In genomic region chr11:70415176-70415575, GRCh38 we compare ENCODE assay signal across 12 cellular contexts. TPM values are rescaled to one million over a fixed set of nuclear protein-coding genes. Genes with fewer than 3 reads are reported as not detected.
DNase-seq lines count a peak whose midpoint lies in the region; ATAC-seq and TF ChIP-seq lines count a peak whose summit lies in the region.
"Had no signal": no experiment of that assay in that cellular context is flagged by ENCODE, and none has a peak within 500 bp of the region (broad histone marks: within the 10 kb centered on the region; RNA-seq: fewer than 3 reads in every experiment).

No MANE protein-coding gene starts in this region.

- H3K36me3 ChIP-seq in GM23338 (ENCODE audit: insufficient read depth), result peaks cover 70% of the 10 kb centered on the region
- peaks cover 9% of the 10 kb centered on the region for H3K36me3 ChIP-seq in kidney epithelial cell (ENCODE audit: control insufficient read depth, insufficient read depth, low read length)

- H3K79me2 ChIP-seq in GM23338 (replicated peaks; ENCODE audit: insufficient read depth), result no peaks in the 10 kb centered on the region

- no peaks in the 10 kb centered on the region for H3K9me3 Mint-ChIP-seq in GM23338

- no peak overlapping the region for H3K4me3 Mint-ChIP-seq in GM23338

- peak overlapping the region; percentile 77 for H3K27ac Mint-ChIP-seq in GM23338

- H2AFZ ChIP-seq in GM23338, result no peak overlapping the region

- no peaks in the 10 kb centered on the region for H3K27me3 ChIP-seq in GM23338 (ENCODE audit: insufficient read depth)
- no peaks in the 10 kb centered on the region for H3K27me3 ChIP-seq in kidney epithelial cell (ENCODE audit: control insufficient read depth, insufficient read depth, low read length)
- H3K27me3 ChIP-seq: tibial nerve had no signal

- H3K9me2 ChIP-seq in GM23338 (ENCODE audit: insufficient read depth), result no peaks in the 10 kb centered on the region

- H4K20me1 ChIP-seq in GM23338 (replicated peaks; ENCODE audit: insufficient read depth), result peaks cover 12% of the 10 kb centered on the region

- in situ Hi-C loops in astrocyte of the cerebellum (cut with HindIII; ENCODE audit: low sequenced_read_pairs), result no loop called here

- H3K4me1 ChIP-seq in GM23338 (ENCODE audit: insufficient read depth), result no peaks in the 10 kb centered on the region
- H3K4me1 ChIP-seq: tibial nerve had no signal

- H3F3A ChIP-seq in GM23338 (replicated peaks; ENCODE audit: low read depth), result peaks cover 2% of the 10 kb centered on the region; the same call in 1 of the 2 replicates

- peak; percentile 36 for TF ChIP-seq CTCF in AG09319 (IDR thresholded peaks at IDR 0.05; ENCODE audit: low read depth, low read length)
- peak; percentile 14 to 29; a peak in 2 of 4 replicates for TF ChIP-seq CTCF in GM23338 (conservative IDR thresholded peaks at IDR 0.05; ENCODE audit: low read depth in 2 of 2)
- peak; percentile 62 for TF ChIP-seq CTCF in astrocyte of the cerebellum (IDR thresholded peaks at IDR 0.05; ENCODE audit: low read depth, low read length, missing control alignments)
- TF ChIP-seq CTCF in kidney epithelial cell (IDR thresholded peaks at IDR 0.05; ENCODE audit: insufficient read depth, low read length, poor library complexity, severe bottlenecking), result peak; percentile 13

- H3K4me3 ChIP-seq in GM23338 (no peak overlapping the region), astrocyte of the cerebellum (ENCODE audit: low read depth, low read length) (no peak overlapping the region), kidney epithelial cell (ENCODE audit: low read depth, low read length) (no peak overlapping the region)
- H3K4me3 ChIP-seq: tibial nerve had no signal

- H3K27me3 Mint-ChIP-seq in GM23338 (ENCODE audit: insufficient read depth, low read depth, poor library complexity), result peaks cover 9% of the 10 kb centered on the region

- DNase-seq in AG09319 (ENCODE audit: extremely low read depth, low read depth) (no peak), GM23338 (ENCODE audit: low spot score) (no peak), astrocyte of the cerebellum (ENCODE audit: low read depth) (peak; percentile 22), kidney epithelial cell (ENCODE audit: low read depth) (no peak)
- no peak for DNase-seq in stimulated activated CD4-positive, alpha-beta T cell treated with anti-CD3 and anti-CD28 coated beads, Interleukin-4, amount 100 ng/mL, for 1 hour
- DNase-seq: NCI-H2107; SHP77; stimulated activated CD4-positive, alpha-beta T cell treated with anti-CD3 and anti-CD28 coated beads, Interleukin-4, amount 100 ng/mL, for 24 hours had no signal

- H3K4me2 ChIP-seq in GM23338, result no peak overlapping the region

- peaks cover 91% of the 10 kb centered on the region for H3K36me3 Mint-ChIP-seq in GM23338 (ENCODE audit: low read depth)

- no peaks in the 10 kb centered on the region for H3K4me1 Mint-ChIP-seq in GM23338

- H3K27ac ChIP-seq in GM23338 (ENCODE audit: low read depth), result 0 out of 2 replicates have a peak overlapping the region, but pooled peaks have one; percentile 50

- ATAC-seq in GM23338, result no peak; the same call in 2 of the 3 replicates
- ATAC-seq in GM21367 (IDR thresholded peaks at IDR 0.05; ENCODE audit: unreplicated experiment), result no peak
- ATAC-seq in GM18519 (IDR thresholded peaks at IDR 0.05; ENCODE audit: low FRiP score, unreplicated experiment), result no peak
- no peak for ATAC-seq in GM19328 (IDR thresholded peaks at IDR 0.05; ENCODE audit: unreplicated experiment)

TF ChIP-seq in GM23338, 12 proteins besides CTCF, POLR2A, EP300 and RAD21:
- TF ChIP-seq CREB1 (CRISPR knock-in tag; IDR thresholded peaks at IDR 0.05; ENCODE audit: low read depth), result no peak
- no peak for TF ChIP-seq ZNF331 (CRISPR knock-in tag; IDR thresholded peaks at IDR 0.05; ENCODE audit: low read depth)
- TF ChIP-seq JUNB (IDR thresholded peaks at IDR 0.05; ENCODE audit: unreplicated experiment), result no peak
TF ChIP-seq in GM23338: peak in this region for 0.

RNA-seq across cellular contexts. Expression of gene CTTN, which starts 16.8 kb away (rescaled TPM):
- 327 and 343 TPM in 2 replicates for total RNA-seq in GM23338 (2014; rRNA removed; shearing (Covaris generic))
- 148 and 163 TPM in 2 replicates for polyA plus RNA-seq in GM23338 (2016; fragmentation: Nextera tagmentation; extraction: Ambion mirVana)
- total RNA-seq in kidney epithelial cell, result 296 and 324 TPM in 2 replicates
